In the genomic region with DNA sequence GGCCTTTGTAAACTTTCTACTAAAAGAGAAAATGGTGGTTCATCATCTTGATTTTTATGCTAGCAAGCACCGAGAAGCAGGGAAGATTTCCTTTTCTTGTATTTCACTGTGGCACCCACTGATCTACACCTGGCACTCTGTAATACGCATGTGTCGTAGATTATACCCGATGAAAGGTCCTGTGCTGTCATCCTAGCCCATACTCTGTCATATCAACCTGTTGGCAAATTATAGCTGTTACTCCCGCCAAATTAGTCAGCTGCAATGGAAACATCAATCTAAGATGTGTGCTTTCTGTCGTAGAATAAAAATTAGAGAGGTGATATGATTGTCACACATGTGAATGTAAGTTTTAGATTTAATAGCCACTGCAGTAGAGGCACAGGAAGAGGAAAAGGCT, we compare ENCODE assay signal across 9 cellular contexts.
"Had no signal": no experiment of that assay in that cellular context is flagged by ENCODE, and none has a peak within 500 bp of the region (broad histone marks: within the 10 kb centered on the region; RNA-seq: fewer than 3 reads in every experiment).

No MANE protein-coding gene starts in this region.

- DNase-seq: GM23248, GOT3, H7, H9, HCEC 1CT, HFFc6 had no signal

- H3K4me1 ChIP-seq: HAP-1 had no signal

- H3K36me3 ChIP-seq: HAP-1 had no signal

- H2AFZ ChIP-seq: GM23248, GM23338 had no signal

- H3K4me1 Mint-ChIP-seq: GM23338, H9 had no signal

- H3K27ac Mint-ChIP-seq: GM23338, H9, HFFc6 had no signal

- ATAC-seq: GM23338, HCT116 had no signal

- H3K27ac ChIP-seq: GM23248 had no signal

- H3K9ac ChIP-seq: GM23248 had no signal

- H3K4me3 ChIP-seq: GM23248, GM23338, HAP-1 had no signal

- H3K4me2 ChIP-seq: GM23338 had no signal

- H3K4me3 Mint-ChIP-seq: GM23338, H9, HFFc6 had no signal

- H3K9me3 Mint-ChIP-seq: GM23338, H9 had no signal

- H3K9me3 ChIP-seq: HAP-1 had no signal
